ENCODE assay signal across 1 cellular context in genomic region chr17:8125196-8125946, GRCh38.
TF ChIP-seq lines count a peak whose summit lies in the region.

No MANE protein-coding gene starts in this region.

TF ChIP-seq in K562, 482 proteins besides CTCF, POLR2A, EP300 and RAD21 (continued from another document and continues in another):
- TF ChIP-seq MGA (IDR thresholded peaks at IDR 0.05) (peak; percentile 24; the same call in 1 of the 2 replicates), SPI1 (IDR thresholded peaks at IDR 0.05; ENCODE audit: borderline replicate concordance, low read depth, low read length) (peak; percentile 18; the same call in 1 of the 2 replicates), TBL1XR1 (IDR thresholded peaks at IDR 0.05; ENCODE audit: low read length in 2 of 2) (peak in 1 of 2 experiments; percentile 82; a peak in 2 of 4 replicates), E2F8 (IDR thresholded peaks at IDR 0.05; ENCODE audit: low read depth, partially characterized antibody) (peak; percentile 53), RBFOX2 (IDR thresholded peaks at IDR 0.05; ENCODE audit: low read depth, low read length) (peak; percentile 57), ATF1 (CRISPR knock-in tag; IDR thresholded peaks at IDR 0.05) (no peak), ATF1 (tag; IDR thresholded peaks at IDR 0.05) (0 out of 2 replicates have a peak, but pooled peaks have one; percentile 15), BRD9 (IDR thresholded peaks at IDR 0.05; ENCODE audit: low read depth, partially characterized antibody) (peak; percentile 50), XRCC3 (IDR thresholded peaks at IDR 0.05) (no peak), SRSF1 (IDR thresholded peaks at IDR 0.05; ENCODE audit: low read depth, low read length) (no peak), ZNF124 (CRISPR knock-in tag; IDR thresholded peaks at IDR 0.05) (no peak), HCFC1 (IDR thresholded peaks at IDR 0.05; ENCODE audit: low read depth, low read length) (peak; percentile 18; the same call in 1 of the 2 replicates), POLR3A (IDR thresholded peaks at IDR 0.05; ENCODE audit: borderline replicate concordance, extremely low read depth, insufficient read depth, insufficient read length) (peak; percentile 87), ZNF830 (CRISPR knock-in tag; IDR thresholded peaks at IDR 0.05) (no peak), POLR2AphosphoS2 (IDR thresholded peaks at IDR 0.05; ENCODE audit: low read length) (peak; percentile 75; the same call in 1 of the 2 replicates), RCOR1 (IDR thresholded peaks at IDR 0.05; ENCODE audit: borderline replicate concordance in 1 of 2, low read depth in 2 of 2, low read length in 2 of 2) (peak in 1 of 2 experiments; percentile 40; a peak in 1 of 4 replicates), POLR2H (tag; IDR thresholded peaks at IDR 0.05; ENCODE audit: low read depth) (peak; percentile 99), GATAD2B (IDR thresholded peaks at IDR 0.05; ENCODE audit: borderline replicate concordance) (peak; percentile 72; the same call in 1 of the 2 replicates), NFE2 (IDR thresholded peaks at IDR 0.05; ENCODE audit: low read depth) (peak; percentile 55; the same call in 1 of the 2 replicates), ZFX (CRISPR knock-in tag; IDR thresholded peaks at IDR 0.05) (peak; percentile 60), KLF13 (tag; IDR thresholded peaks at IDR 0.05; ENCODE audit: borderline replicate concordance, low read depth) (no peak), TBP (optimal IDR thresholded peaks at IDR 0.05; ENCODE audit: low read depth, low read length) (peak; percentile 100), MCM3 (IDR thresholded peaks at IDR 0.05) (no peak), RBM22 (IDR thresholded peaks at IDR 0.05; ENCODE audit: low read depth, low read length, poor library complexity, severe bottlenecking) (peak; percentile 72)
- TF ChIP-seq, protein P1, sequence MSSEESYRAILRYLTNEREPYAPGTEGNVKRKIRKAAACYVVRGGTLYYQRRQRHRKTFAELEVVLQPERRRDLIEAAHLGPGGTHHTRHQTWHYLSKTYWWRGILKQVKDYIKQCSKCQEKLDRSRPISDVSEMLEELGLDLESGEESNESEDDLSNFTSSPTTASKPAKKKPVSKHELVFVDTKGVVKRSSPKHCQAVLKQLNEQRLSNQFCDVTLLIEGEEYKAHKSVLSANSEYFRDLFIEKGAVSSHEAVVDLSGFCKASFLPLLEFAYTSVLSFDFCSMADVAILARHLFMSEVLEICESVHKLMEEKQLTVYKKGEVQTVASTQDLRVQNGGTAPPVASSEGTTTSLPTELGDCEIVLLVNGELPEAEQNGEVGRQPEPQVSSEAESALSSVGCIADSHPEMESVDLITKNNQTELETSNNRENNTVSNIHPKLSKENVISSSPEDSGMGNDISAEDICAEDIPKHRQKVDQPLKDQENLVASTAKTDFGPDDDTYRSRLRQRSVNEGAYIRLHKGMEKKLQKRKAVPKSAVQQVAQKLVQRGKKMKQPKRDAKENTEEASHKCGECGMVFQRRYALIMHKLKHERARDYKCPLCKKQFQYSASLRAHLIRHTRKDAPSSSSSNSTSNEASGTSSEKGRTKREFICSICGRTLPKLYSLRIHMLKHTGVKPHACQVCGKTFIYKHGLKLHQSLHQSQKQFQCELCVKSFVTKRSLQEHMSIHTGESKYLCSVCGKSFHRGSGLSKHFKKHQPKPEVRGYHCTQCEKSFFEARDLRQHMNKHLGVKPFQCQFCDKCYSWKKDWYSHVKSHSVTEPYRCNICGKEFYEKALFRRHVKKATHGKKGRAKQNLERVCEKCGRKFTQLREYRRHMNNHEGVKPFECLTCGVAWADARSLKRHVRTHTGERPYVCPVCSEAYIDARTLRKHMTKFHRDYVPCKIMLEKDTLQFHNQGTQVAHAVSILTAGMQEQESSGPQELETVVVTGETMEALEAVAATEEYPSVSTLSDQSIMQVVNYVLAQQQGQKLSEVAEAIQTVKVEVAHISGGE (CRISPR knock-in tag; IDR thresholded peaks at IDR 0.05): peak in 2 of 3 experiments; percentile 58 to 60; a peak in 3 of 6 replicates
- TF ChIP-seq, protein P2, sequence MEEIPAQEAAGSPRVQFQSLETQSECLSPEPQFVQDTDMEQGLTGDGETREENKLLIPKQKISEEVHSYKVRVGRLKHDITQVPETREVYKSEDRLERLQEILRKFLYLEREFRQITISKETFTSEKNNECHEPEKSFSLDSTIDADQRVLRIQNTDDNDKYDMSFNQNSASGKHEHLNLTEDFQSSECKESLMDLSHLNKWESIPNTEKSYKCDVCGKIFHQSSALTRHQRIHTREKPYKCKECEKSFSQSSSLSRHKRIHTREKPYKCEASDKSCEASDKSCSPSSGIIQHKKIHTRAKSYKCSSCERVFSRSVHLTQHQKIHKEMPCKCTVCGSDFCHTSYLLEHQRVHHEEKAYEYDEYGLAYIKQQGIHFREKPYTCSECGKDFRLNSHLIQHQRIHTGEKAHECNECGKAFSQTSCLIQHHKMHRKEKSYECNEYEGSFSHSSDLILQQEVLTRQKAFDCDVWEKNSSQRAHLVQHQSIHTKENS (CRISPR knock-in tag; IDR thresholded peaks at IDR 0.05): no peak
- TF ChIP-seq, protein P3, sequence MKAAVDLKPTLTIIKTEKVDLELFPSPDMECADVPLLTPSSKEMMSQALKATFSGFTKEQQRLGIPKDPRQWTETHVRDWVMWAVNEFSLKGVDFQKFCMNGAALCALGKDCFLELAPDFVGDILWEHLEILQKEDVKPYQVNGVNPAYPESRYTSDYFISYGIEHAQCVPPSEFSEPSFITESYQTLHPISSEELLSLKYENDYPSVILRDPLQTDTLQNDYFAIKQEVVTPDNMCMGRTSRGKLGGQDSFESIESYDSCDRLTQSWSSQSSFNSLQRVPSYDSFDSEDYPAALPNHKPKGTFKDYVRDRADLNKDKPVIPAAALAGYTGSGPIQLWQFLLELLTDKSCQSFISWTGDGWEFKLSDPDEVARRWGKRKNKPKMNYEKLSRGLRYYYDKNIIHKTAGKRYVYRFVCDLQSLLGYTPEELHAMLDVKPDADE (conservative IDR thresholded peaks at IDR 0.05; ENCODE audit: control insufficient read depth, low read depth, low read length): 0 out of 2 replicates have a peak, but pooled peaks have one; percentile 57
- TF ChIP-seq, protein P4, sequence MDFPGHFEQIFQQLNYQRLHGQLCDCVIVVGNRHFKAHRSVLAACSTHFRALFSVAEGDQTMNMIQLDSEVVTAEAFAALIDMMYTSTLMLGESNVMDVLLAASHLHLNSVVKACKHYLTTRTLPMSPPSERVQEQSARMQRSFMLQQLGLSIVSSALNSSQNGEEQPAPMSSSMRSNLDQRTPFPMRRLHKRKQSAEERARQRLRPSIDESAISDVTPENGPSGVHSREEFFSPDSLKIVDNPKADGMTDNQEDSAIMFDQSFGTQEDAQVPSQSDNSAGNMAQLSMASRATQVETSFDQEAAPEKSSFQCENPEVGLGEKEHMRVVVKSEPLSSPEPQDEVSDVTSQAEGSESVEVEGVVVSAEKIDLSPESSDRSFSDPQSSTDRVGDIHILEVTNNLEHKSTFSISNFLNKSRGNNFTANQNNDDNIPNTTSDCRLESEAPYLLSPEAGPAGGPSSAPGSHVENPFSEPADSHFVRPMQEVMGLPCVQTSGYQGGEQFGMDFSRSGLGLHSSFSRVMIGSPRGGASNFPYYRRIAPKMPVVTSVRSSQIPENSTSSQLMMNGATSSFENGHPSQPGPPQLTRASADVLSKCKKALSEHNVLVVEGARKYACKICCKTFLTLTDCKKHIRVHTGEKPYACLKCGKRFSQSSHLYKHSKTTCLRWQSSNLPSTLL (IDR thresholded peaks at IDR 0.05): peak; percentile 63; the same call in 1 of the 2 replicates
- TF ChIP-seq, protein P5, sequence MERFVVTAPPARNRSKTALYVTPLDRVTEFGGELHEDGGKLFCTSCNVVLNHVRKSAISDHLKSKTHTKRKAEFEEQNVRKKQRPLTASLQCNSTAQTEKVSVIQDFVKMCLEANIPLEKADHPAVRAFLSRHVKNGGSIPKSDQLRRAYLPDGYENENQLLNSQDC (CRISPR knock-in tag; IDR thresholded peaks at IDR 0.05): peak; percentile 63; the same call in 1 of the 2 replicates
- TF ChIP-seq, protein P6, sequence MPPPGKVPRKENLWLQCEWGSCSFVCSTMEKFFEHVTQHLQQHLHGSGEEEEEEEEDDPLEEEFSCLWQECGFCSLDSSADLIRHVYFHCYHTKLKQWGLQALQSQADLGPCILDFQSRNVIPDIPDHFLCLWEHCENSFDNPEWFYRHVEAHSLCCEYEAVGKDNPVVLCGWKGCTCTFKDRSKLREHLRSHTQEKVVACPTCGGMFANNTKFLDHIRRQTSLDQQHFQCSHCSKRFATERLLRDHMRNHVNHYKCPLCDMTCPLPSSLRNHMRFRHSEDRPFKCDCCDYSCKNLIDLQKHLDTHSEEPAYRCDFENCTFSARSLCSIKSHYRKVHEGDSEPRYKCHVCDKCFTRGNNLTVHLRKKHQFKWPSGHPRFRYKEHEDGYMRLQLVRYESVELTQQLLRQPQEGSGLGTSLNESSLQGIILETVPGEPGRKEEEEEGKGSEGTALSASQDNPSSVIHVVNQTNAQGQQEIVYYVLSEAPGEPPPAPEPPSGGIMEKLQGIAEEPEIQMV (tag; conservative IDR thresholded peaks at IDR 0.05; ENCODE audit: low read depth): peak; percentile 68; the same call in 1 of the 2 replicates
